In genomic region chr16:85511938-85512551, GRCh38 we compare ENCODE assay signal across 21 cellular contexts.
DNase-seq lines count a peak whose midpoint lies in the region; ATAC-seq and TF ChIP-seq lines count a peak whose summit lies in the region.
"Had no signal": no experiment of that assay in that cellular context is flagged by ENCODE, and none has a peak within 500 bp of the region (broad histone marks: within the 10 kb centered on the region; RNA-seq: fewer than 3 reads in every experiment).

No MANE protein-coding gene starts in this region.

- dilution Hi-C loops in IMR-90 (cut with HindIII; ENCODE audit: low sequenced_read_pairs, unreplicated experiment) = no loop called here

- peak overlapping the region; percentile 62; the same call in 1 of the 2 replicates for H3K4me2 ChIP-seq in BLaER1
- H3K4me2 ChIP-seq in IMR-90 (ENCODE audit: low read depth, low read length) = 0 out of 2 replicates have a peak overlapping the region, but pooled peaks have one; percentile 4
- no peak overlapping the region for H3K4me2 ChIP-seq in mesenchymal stem cell (ENCODE audit: low read length, poor library complexity, severe bottlenecking)

- H3K4me3 Mint-ChIP-seq in osteocyte (ENCODE audit: unreplicated experiment) = no peak overlapping the region
- H3K4me3 Mint-ChIP-seq in CD4-positive, alpha-beta memory T cell = no peak overlapping the region
- H3K4me3 Mint-ChIP-seq: CD8-positive, alpha-beta T cell had no signal

- no peak overlapping the region for H3K27ac ChIP-seq in BLaER1
- no peak overlapping the region for H3K27ac ChIP-seq in IMR-90 (ENCODE audit: insufficient read depth, low read length)
- no peak overlapping the region for H3K27ac ChIP-seq in mesenchymal stem cell (ENCODE audit: low read length, poor library complexity, severe bottlenecking)
- no peak overlapping the region for H3K27ac ChIP-seq in CD4-positive, alpha-beta memory T cell (ENCODE audit: low read depth, low read length)
- H3K27ac ChIP-seq in effector memory CD4-positive, alpha-beta T cell (ENCODE audit: insufficient read depth, low read length, poor library complexity, severe bottlenecking) = no peak overlapping the region
- H3K27ac ChIP-seq: Peyer's patch had no signal

- H3K9ac ChIP-seq in BLaER1 (no peak overlapping the region), IMR-90 (ENCODE audit: low read depth, low read length) (no peak overlapping the region), mesenchymal stem cell (ENCODE audit: low read length) (no peak overlapping the region)

- H2BK120ac ChIP-seq in IMR-90 (ENCODE audit: low read depth, low read length) (peak overlapping the region; percentile 94), mesenchymal stem cell (ENCODE audit: low read depth, low read length) (no peak overlapping the region)

- H4K8ac ChIP-seq in IMR-90 (ENCODE audit: low read depth in 2 of 2, low read length in 2 of 2) = peak overlapping the region; percentile 54 to 77; a peak in 1 of 4 replicates
- H4K8ac ChIP-seq in mesenchymal stem cell (ENCODE audit: low read length) = no peak overlapping the region

- BruUV-seq in IMR-90 (replicated peaks; lab: Mats Ljungman, UMichigan) = no TSS peak

- H3K4me1 Mint-ChIP-seq in osteocyte (ENCODE audit: unreplicated experiment) = peaks cover 46% of the 10 kb centered on the region
- H3K4me1 Mint-ChIP-seq in CD4-positive, alpha-beta memory T cell = peaks cover 0 to 3% (median 0%) of the 10 kb centered on the region in 4 donors

- no peaks in the 10 kb centered on the region for H3K27me3 Mint-ChIP-seq in osteocyte (ENCODE audit: unreplicated experiment)
- peaks cover 0 to 1% of the 10 kb centered on the region in 2 donors for H3K27me3 Mint-ChIP-seq in CD4-positive, alpha-beta memory T cell

- H3K18ac ChIP-seq in IMR-90 (ENCODE audit: low read depth, low read length) (no peak overlapping the region), mesenchymal stem cell (ENCODE audit: low read depth in 1 of 2, low read length in 2 of 2) (no peak overlapping the region)

- TF ChIP-seq POLR2A in IMR-90 (IDR thresholded peaks at IDR 0.05; ENCODE audit: low read depth, low read length) = no peak

- H3K79me1 ChIP-seq in IMR-90 (ENCODE audit: low read depth in 1 of 2, low read length in 2 of 2) = peaks cover 5 to 32% of the 10 kb centered on the region in 2 experiments; a peak in 3 of 4 replicates
- peaks cover 1% of the 10 kb centered on the region for H3K79me1 ChIP-seq in mesenchymal stem cell (replicated peaks; ENCODE audit: low read length, poor library complexity, severe bottlenecking)

- H3K4me1 ChIP-seq in BLaER1 = peaks cover 79% of the 10 kb centered on the region
- H3K4me1 ChIP-seq in IMR-90 (ENCODE audit: control insufficient read depth, insufficient read depth, low read length) = peaks cover 36% of the 10 kb centered on the region
- peaks cover 46% of the 10 kb centered on the region for H3K4me1 ChIP-seq in mesenchymal stem cell (ENCODE audit: control insufficient read depth, insufficient read depth, low read depth, low read length)
- H3K4me1 ChIP-seq in CD4-positive, alpha-beta memory T cell (ENCODE audit: insufficient read depth, low read length) = no peaks in the 10 kb centered on the region
- H3K4me1 ChIP-seq in effector memory CD4-positive, alpha-beta T cell (ENCODE audit: control insufficient read depth, insufficient read depth, low read length, poor library complexity, severe bottlenecking) = no peaks in the 10 kb centered on the region

- H3K27me3 ChIP-seq in BLaER1 = peaks cover 6% of the 10 kb centered on the region; the same call in 1 of the 2 replicates
- no peaks in the 10 kb centered on the region for H3K27me3 ChIP-seq in IMR-90 (ENCODE audit: control insufficient read depth, insufficient read depth, low read length)
- H3K27me3 ChIP-seq in mesenchymal stem cell (ENCODE audit: control insufficient read depth in 1 of 2, insufficient read depth in 1 of 2, low read length in 2 of 2) = no peaks in the 10 kb centered on the region
- H3K27me3 ChIP-seq in CD4-positive, alpha-beta memory T cell (ENCODE audit: insufficient read depth, low read length) = no peaks in the 10 kb centered on the region
- no peaks in the 10 kb centered on the region for H3K27me3 ChIP-seq in effector memory CD4-positive, alpha-beta T cell (replicated peaks; ENCODE audit: control insufficient read depth, insufficient read depth, low read length, poor library complexity, severe bottlenecking)
- H3K27me3 ChIP-seq: Peyer's patch had no signal

- no peak overlapping the region for H2AK9ac ChIP-seq in IMR-90 (replicated peaks; ENCODE audit: low read depth, low read length, poor library complexity)

- ATAC-seq in IMR-90 (ENCODE audit: low read depth) = no peak
- no peak for ATAC-seq in HG03460 (IDR thresholded peaks at IDR 0.05; ENCODE audit: unreplicated experiment)
- ATAC-seq: CD8-positive, alpha-beta T cell; SK-N-SH treated with all-trans-retinoic acid at 6 μM for 48 hours had no signal

- TF ChIP-seq RAD21 in IMR-90 (IDR thresholded peaks at IDR 0.05; ENCODE audit: low read length) = no peak

- no peak for DNase-seq in IMR-90
- no peak for DNase-seq in mesenchymal stem cell
- DNase-seq in osteocyte (ENCODE audit: extremely low spot score, unreplicated experiment) = no peak
- DNase-seq in CD4-positive, alpha-beta memory T cell = no peak
- DNase-seq in effector memory CD4-positive, alpha-beta T cell = no peak
- DNase-seq: C1 segment of cervical spinal cord; Caco-2; CD8-positive, alpha-beta T cell; H7; Karpas-422; MV-4-11; NCI-H1105; NCI-H1436 treated with DMSO at 0.1 percent for 48 hours; NCI-H187 treated with DMSO at 0.1 percent for 48 hours; NCI-H2171 treated with DMSO at 0.1 percent for 48 hours; NCI-H345; NCI-H526 treated with DMSO at 0.1 percent for 48 hours; Peyer's patch had no signal

- POLR2A ChIA-PET in IMR-90 (lab: Charles Lee; ENCODE audit: unreplicated experiment) = no interaction called here
- POLR2A ChIA-PET in CD4-positive, alpha-beta memory T cell (lab: Charles Lee; ENCODE audit: partially characterized antibody) = no interaction called here

- H3K9me3 ChIP-seq in BLaER1 = no peaks in the 10 kb centered on the region
- H3K9me3 ChIP-seq in IMR-90 (ENCODE audit: control insufficient read depth, insufficient read depth, low read length) = no peaks in the 10 kb centered on the region
- no peaks in the 10 kb centered on the region for H3K9me3 ChIP-seq in mesenchymal stem cell (ENCODE audit: control insufficient read depth, low read length)
- no peaks in the 10 kb centered on the region for H3K9me3 ChIP-seq in CD4-positive, alpha-beta memory T cell (ENCODE audit: control insufficient read depth in 1 of 2, low read length in 2 of 2)
- no peaks in the 10 kb centered on the region for H3K9me3 ChIP-seq in effector memory CD4-positive, alpha-beta T cell (ENCODE audit: control insufficient read depth, low read length)
- H3K9me3 ChIP-seq: Caco-2, Peyer's patch had no signal

- no peaks in the 10 kb centered on the region for H3K9me3 Mint-ChIP-seq in osteocyte (ENCODE audit: unreplicated experiment)
- no peaks in the 10 kb centered on the region for H3K9me3 Mint-ChIP-seq in CD4-positive, alpha-beta memory T cell
- H3K9me3 Mint-ChIP-seq: CD8-positive, alpha-beta T cell had no signal

- H3K27ac Mint-ChIP-seq in osteocyte (ENCODE audit: unreplicated experiment) = peak overlapping the region; percentile 31
- no peak overlapping the region for H3K27ac Mint-ChIP-seq in CD4-positive, alpha-beta memory T cell
- H3K27ac Mint-ChIP-seq: CD8-positive, alpha-beta T cell had no signal

- peaks cover 7% of the 10 kb centered on the region for H3K9me1 ChIP-seq in IMR-90 (ENCODE audit: insufficient read depth, low read length)

- intact Hi-C loops in IMR-90 (cut with micrococcal nuclease) = no loop called here
- intact Hi-C loops in CD4-positive, alpha-beta memory T cell (cut with micrococcal nuclease) = no loop called here

- H3K4me3 ChIP-seq in BLaER1 (no peak overlapping the region), IMR-90 (ENCODE audit: insufficient read depth, low read depth, low read length) (no peak overlapping the region), mesenchymal stem cell (ENCODE audit: insufficient read depth in 1 of 2, low read depth in 1 of 2, low read length in 2 of 2) (no peak overlapping the region)
- H3K4me3 ChIP-seq in CD4-positive, alpha-beta memory T cell (ENCODE audit: low read length in 2 of 2) = no peak overlapping the region
- no peak overlapping the region for H3K4me3 ChIP-seq in effector memory CD4-positive, alpha-beta T cell (ENCODE audit: insufficient read depth, low read depth, low read length, poor library complexity, severe bottlenecking)
- H3K4me3 ChIP-seq: Peyer's patch had no signal

- H4K91ac ChIP-seq in IMR-90 (ENCODE audit: insufficient read depth, low read depth, low read length) (no peak overlapping the region; the same call in 1 of the 2 replicates), mesenchymal stem cell (ENCODE audit: low read length) (no peak overlapping the region)

- H2BK15ac ChIP-seq in IMR-90 (ENCODE audit: low read depth, low read length) (no peak overlapping the region), mesenchymal stem cell (ENCODE audit: low read depth, poor library complexity, severe bottlenecking) (no peak overlapping the region)

- no peak overlapping the region for H2BK5ac ChIP-seq in IMR-90 (ENCODE audit: low read depth, low read length, poor library complexity, severe bottlenecking)
- H2BK5ac ChIP-seq in mesenchymal stem cell (ENCODE audit: low read depth, low read length, poor library complexity, severe bottlenecking) = no peak overlapping the region

- H2AK5ac ChIP-seq in IMR-90 (ENCODE audit: low read depth, low read length) (peak overlapping the region; percentile 95), mesenchymal stem cell (ENCODE audit: low read length, severe bottlenecking) (peak overlapping the region; percentile 75)

- in situ Hi-C loops in IMR-90 (cut with MboI; ENCODE audit: low sequenced_read_pairs) = no loop called here

- TF ChIP-seq CTCF in IMR-90 (conservative IDR thresholded peaks at IDR 0.05; ENCODE audit: low read depth, low read length) (no peak), osteocyte (IDR thresholded peaks at IDR 0.05) (no peak)

- 67% methylated on average over 10 of the region's 17 CpGs; no CpG with 5 or more reads in 1 of the 2 experiments for WGBS in IMR-90 (ENCODE audit: extremely low coverage in 2 of 2, insufficient read length in 1 of 2), 2 experiments
- WGBS in mesenchymal stem cell = 90% methylated on average over 15 of the region's 17 CpGs

- no peak overlapping the region for H3K56ac ChIP-seq in IMR-90 (ENCODE audit: extremely low read depth, insufficient read depth, low read length)

- no peaks in the 10 kb centered on the region for H3K36me3 Mint-ChIP-seq in osteocyte (ENCODE audit: unreplicated experiment)
- no peaks in the 10 kb centered on the region for H3K36me3 Mint-ChIP-seq in CD4-positive, alpha-beta memory T cell
- H3K36me3 Mint-ChIP-seq: CD8-positive, alpha-beta T cell had no signal

- H2BK12ac ChIP-seq in mesenchymal stem cell (ENCODE audit: low read length in 2 of 2) = peak overlapping the region in 1 of 2 experiments; percentile 8

- no peak overlapping the region for H4K5ac ChIP-seq in IMR-90 (ENCODE audit: low read depth, low read length)

- H2AFZ ChIP-seq in IMR-90 (replicated peaks; ENCODE audit: low read length, poor library complexity) (peak overlapping the region; percentile 26), mesenchymal stem cell (ENCODE audit: low read depth, low read length) (no peak overlapping the region)

- H3K14ac ChIP-seq in IMR-90 (replicated peaks; ENCODE audit: low read depth, low read length) (peak overlapping the region; percentile 80), mesenchymal stem cell (ENCODE audit: low read length in 2 of 2) (no peak overlapping the region)

- 0 out of 2 replicates have a peak, but pooled peaks cover 18% of the 10 kb centered on the region for H4K20me1 ChIP-seq in BLaER1
- peaks cover 14% of the 10 kb centered on the region for H4K20me1 ChIP-seq in IMR-90 (ENCODE audit: insufficient read depth, low read length)

- H3K23ac ChIP-seq in IMR-90 (ENCODE audit: low read depth, low read length) = no peak overlapping the region
- no peak overlapping the region for H3K23ac ChIP-seq in mesenchymal stem cell (ENCODE audit: low read length in 2 of 2)

- peak overlapping the region; percentile 47; the same call in 1 of the 2 replicates for H3K4ac ChIP-seq in IMR-90 (ENCODE audit: low read depth, low read length)
- H3K4ac ChIP-seq in mesenchymal stem cell (ENCODE audit: low read depth in 1 of 2, low read length in 2 of 2) = no peak overlapping the region

- CTCF ChIA-PET in IMR-90 (lab: Yijun Ruan, JAX) = no interaction called here
- CTCF ChIA-PET in CD4-positive, alpha-beta memory T cell (lab: Charles Lee; ENCODE audit: partially characterized antibody) = no interaction called here

- H3K36me3 ChIP-seq in BLaER1 (no peaks in the 10 kb centered on the region), IMR-90 (ENCODE audit: control insufficient read depth, insufficient read depth, low read length) (no peaks in the 10 kb centered on the region), mesenchymal stem cell (ENCODE audit: control insufficient read depth in 1 of 2, insufficient read depth in 2 of 2, low read depth in 1 of 2, low read length in 2 of 2) (peaks cover 0 to 6% of the 10 kb centered on the region in 2 experiments)
- no peaks in the 10 kb centered on the region for H3K36me3 ChIP-seq in CD4-positive, alpha-beta memory T cell (ENCODE audit: insufficient read depth, low read length)
- no peaks in the 10 kb centered on the region for H3K36me3 ChIP-seq in effector memory CD4-positive, alpha-beta T cell (ENCODE audit: control insufficient read depth, insufficient read depth, low read length)
- H3K36me3 ChIP-seq: Peyer's patch had no signal

- H2BK20ac ChIP-seq in IMR-90 (ENCODE audit: low read depth, low read length) = no peak overlapping the region; the same call in 1 of the 2 replicates
